In genomic region chr20:728022-728944, GRCh38 we compare ENCODE assay signal across 8 cellular contexts. TPM values are rescaled to one million over a fixed set of nuclear protein-coding genes. Genes with fewer than 3 reads are reported as not detected.
DNase-seq lines count a peak whose midpoint lies in the region; ATAC-seq and TF ChIP-seq lines count a peak whose summit lies in the region.

No MANE protein-coding gene starts in this region.

- POLR2A ChIA-PET in T-cell (lab: Charles Lee): no interaction called here

- peaks cover 55 to 79% of the 10 kb centered on the region in 2 donors for H3K27me3 Mint-ChIP-seq in T-cell

- H3K4me3 ChIP-seq in astrocyte of the spinal cord (ENCODE audit: low read depth, low read length): no peak overlapping the region

- peaks cover 0 to 6% (median 4%) of the 10 kb centered on the region in 3 donors for H3K4me1 Mint-ChIP-seq in T-cell

- DNase-seq in DMS 273 (lab: John Stamatoyannopoulos, UW; ENCODE audit: unreplicated experiment): peak; percentile 91
- peak; percentile 48 to 54 for DNase-seq in Kasumi-1 (lab: John Stamatoyannopoulos, UW)
- DNase-seq in T-cell: peak in 32 of 34 experiments; percentile 5 to 55 (median 32)
- DNase-seq in astrocyte of the spinal cord (ENCODE audit: low read depth, low spot score): peak; percentile 2
- peak; percentile 40 for DNase-seq in inferior parietal cortex (ENCODE audit: extremely low spot score)
- DNase-seq in stimulated activated CD4-positive, alpha-beta T cell treated with anti-CD3 and anti-CD28 coated beads, Interleukin-1b, Interleukin-23, amount 100 ng/mL, for 48 hours: peak; percentile 55
- no peak for DNase-seq in mesenteric fat pad (ENCODE audit: low spot score)

- peak; percentile 63 to 77 (median 66) for ATAC-seq in T-cell (replicated peaks in 1 of 4)
- ATAC-seq in HG02678 (IDR thresholded peaks at IDR 0.05; ENCODE audit: unreplicated experiment): no peak

- CTCF ChIA-PET in T-cell (lab: Charles Lee): interaction anchor here (0.6 to 0.7 kb wide), 2 partner anchors 49 to 157 kb away, joined by 3 to 8 read pairs; no protein-coding TSS in a partner anchor

- TF ChIP-seq CTCF in astrocyte of the spinal cord (IDR thresholded peaks at IDR 0.05; ENCODE audit: low read depth, low read length): peak; percentile 67

- in situ Hi-C loops in astrocyte of the spinal cord (cut with HindIII; ENCODE audit: low sequenced_read_pairs): no loop called here

- H3K9me3 Mint-ChIP-seq in T-cell: no peaks in the 10 kb centered on the region

- no peaks in the 10 kb centered on the region for H3K36me3 Mint-ChIP-seq in T-cell

- peak overlapping the region in 2 of 3 donors; percentile 53 to 64 for H3K4me3 Mint-ChIP-seq in T-cell

- peak overlapping the region in 1 of 2 donors; percentile 13 for H3K27ac Mint-ChIP-seq in T-cell

RNA-seq across cellular contexts. Expression of gene SLC52A3, which starts 40.0 kb away (rescaled TPM):
- total RNA-seq in T-cell: not detected
- total RNA-seq in mesenteric fat pad: 2.2 TPM

RNA-seq across cellular contexts. Expression of gene SCRT2, which starts 52.7 kb away (rescaled TPM):
- not detected for total RNA-seq in T-cell
- not detected for total RNA-seq in mesenteric fat pad
